26 cellular contexts compared by ENCODE assay signal in the genomic region with DNA sequence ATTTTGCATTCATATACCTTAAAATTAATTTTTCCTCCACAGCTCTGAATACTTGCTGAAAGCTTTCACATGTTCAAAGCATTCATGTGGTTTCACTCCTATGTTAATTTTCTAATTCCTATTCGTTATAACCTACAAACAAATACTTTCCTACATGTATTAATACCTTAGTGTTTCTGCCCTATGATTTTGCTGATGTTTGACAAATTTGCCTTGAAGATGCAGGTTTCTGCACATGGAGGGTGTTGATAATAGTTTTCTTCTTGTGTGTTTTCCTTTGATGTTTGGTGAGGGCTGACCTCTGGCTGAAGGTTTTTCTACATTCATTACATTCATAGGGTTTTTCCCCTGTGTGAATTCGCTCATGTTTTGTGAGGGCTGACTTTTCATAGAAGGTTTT. TPM values are rescaled to one million over a fixed set of nuclear protein-coding genes. Genes with fewer than 3 reads are reported as not detected.
"Had no signal": no experiment of that assay in that cellular context is flagged by ENCODE, and none has a peak within 500 bp of the region (broad histone marks: within the 10 kb centered on the region; RNA-seq: fewer than 3 reads in every experiment).

No MANE protein-coding gene starts in this region.

- DNase-seq: colonic mucosa; cortex of kidney; effector CD8-positive, alpha-beta T cell; effector memory CD8-positive, alpha-beta T cell; endodermal cell; erythroblast; esophagus squamous epithelium; foreskin fibroblast; foreskin melanocyte; gastrocnemius medialis; glutamatergic neuron; head of caudate nucleus; heart right ventricle; hippocampal formation; left cardiac atrium; left lung; left ventricle myocardium superior; lower lobe of right lung; mesenchymal stem cell; mucosa of descending colon had no signal

- ATAC-seq: effector memory CD8-positive, alpha-beta T cell; esophagus mucosa; gastrocnemius medialis; heart right ventricle; left cardiac atrium; left lung; left ventricle myocardium superior; lower lobe of right lung; mucosa of descending colon had no signal

- H3K36me3 ChIP-seq: colonic mucosa, esophagus squamous epithelium, gastrocnemius medialis, heart right ventricle, left lung, lower lobe of right lung had no signal

- H3K4me3 ChIP-seq: colonic mucosa, esophagus squamous epithelium, gastrocnemius medialis, heart right ventricle, left lung, lower lobe of right lung, mucosa of descending colon had no signal

- H3K9me3 ChIP-seq: colonic mucosa, mucosa of descending colon had no signal

- H3K4me1 ChIP-seq: colonic mucosa, gastrocnemius medialis, left lung, lower lobe of right lung had no signal

- FAIRE-seq: endometrium, islet of Langerhans, keratinocyte had no signal

- H3K27ac ChIP-seq: colonic mucosa, epithelial cell of prostate, esophagus squamous epithelium, gastrocnemius medialis, heart right ventricle, left lung, lower lobe of right lung had no signal

RNA-seq across cellular contexts. Expression of gene ZNF334, which starts 57.6 kb away (rescaled TPM):
- total RNA-seq: myocyte had no signal
